1 cellular context compared by ENCODE assay signal in genomic region chr18:77622009-77622692, GRCh38.
TF ChIP-seq lines count a peak whose summit lies in the region.

No MANE protein-coding gene starts in this region.

TF ChIP-seq in GM12878, 131 proteins besides CTCF, POLR2A, EP300 and RAD21 (continued from another document):
- TF ChIP-seq, protein P1, sequence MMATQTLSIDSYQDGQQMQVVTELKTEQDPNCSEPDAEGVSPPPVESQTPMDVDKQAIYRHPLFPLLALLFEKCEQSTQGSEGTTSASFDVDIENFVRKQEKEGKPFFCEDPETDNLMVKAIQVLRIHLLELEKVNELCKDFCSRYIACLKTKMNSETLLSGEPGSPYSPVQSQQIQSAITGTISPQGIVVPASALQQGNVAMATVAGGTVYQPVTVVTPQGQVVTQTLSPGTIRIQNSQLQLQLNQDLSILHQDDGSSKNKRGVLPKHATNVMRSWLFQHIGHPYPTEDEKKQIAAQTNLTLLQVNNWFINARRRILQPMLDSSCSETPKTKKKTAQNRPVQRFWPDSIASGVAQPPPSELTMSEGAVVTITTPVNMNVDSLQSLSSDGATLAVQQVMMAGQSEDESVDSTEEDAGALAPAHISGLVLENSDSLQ (IDR thresholded peaks at IDR 0.05) = peak; percentile 69
- TF ChIP-seq KAT2A (conservative IDR thresholded peaks at IDR 0.05; ENCODE audit: control insufficient read depth, low read depth, low read length) (no peak), CBX3 (IDR thresholded peaks at IDR 0.05; ENCODE audit: borderline replicate concordance, low read depth) (no peak), SIN3A (IDR thresholded peaks at IDR 0.05; ENCODE audit: low read depth, low read length) (no peak), ATF7 (IDR thresholded peaks at IDR 0.05; ENCODE audit: low read depth) (no peak), BCLAF1 (IDR thresholded peaks at IDR 0.05) (no peak), YY1 (IDR thresholded peaks at IDR 0.05; ENCODE audit: low read depth, low read length) (no peak), PAX5 (IDR thresholded peaks at IDR 0.05; ENCODE audit: borderline replicate concordance, low read depth, low read length) (no peak), CHD1 (IDR thresholded peaks at IDR 0.05; ENCODE audit: low read depth, low read length) (no peak), KDM1A (IDR thresholded peaks at IDR 0.05; ENCODE audit: borderline replicate concordance) (no peak)
- TF ChIP-seq, protein P2, sequence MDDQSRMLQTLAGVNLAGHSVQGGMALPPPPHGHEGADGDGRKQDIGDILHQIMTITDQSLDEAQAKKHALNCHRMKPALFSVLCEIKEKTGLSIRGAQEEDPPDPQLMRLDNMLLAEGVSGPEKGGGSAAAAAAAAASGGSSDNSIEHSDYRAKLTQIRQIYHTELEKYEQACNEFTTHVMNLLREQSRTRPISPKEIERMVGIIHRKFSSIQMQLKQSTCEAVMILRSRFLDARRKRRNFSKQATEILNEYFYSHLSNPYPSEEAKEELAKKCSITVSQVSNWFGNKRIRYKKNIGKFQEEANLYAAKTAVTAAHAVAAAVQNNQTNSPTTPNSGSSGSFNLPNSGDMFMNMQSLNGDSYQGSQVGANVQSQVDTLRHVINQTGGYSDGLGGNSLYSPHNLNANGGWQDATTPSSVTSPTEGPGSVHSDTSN (IDR thresholded peaks at IDR 0.05; ENCODE audit: insufficient replicate concordance, low read depth, low read length) = peak; percentile 21
